ENCODE assay signal across 8 cellular contexts in genomic region chr3:11847035-11847394, GRCh38. TPM values are rescaled to one million over a fixed set of nuclear protein-coding genes. Genes with fewer than 3 reads are reported as not detected.
A peak's percentile ranks its signal among the peaks of the same experiment; 100 is the strongest.
DNase-seq lines count a peak whose midpoint lies in the region; ATAC-seq, FAIRE-seq and TF ChIP-seq lines count a peak whose summit lies in the region.

No MANE protein-coding gene starts in this region.

- ATAC-seq in left ventricle myocardium superior, result no peak
- ATAC-seq in GM12878, result no peak
- ATAC-seq in memory B cell (ENCODE audit: low read depth), result no peak

- 35% methylated on average over 18 of the region's 18 CpGs for WGBS in GM12878 (ENCODE audit: insufficient coverage, insufficient replicate concordance, low lambda C conversion rate, missing lambda C conversion rate)

- TF ChIP-seq POLR2A in GM12878 (IDR thresholded peaks at IDR 0.05; ENCODE audit: low read depth, low read length), result no peak
- TF ChIP-seq POLR2A in uterus (IDR thresholded peaks at IDR 0.05), result no peak

- in situ Hi-C loops in GM12878 (cut with MboI), result no loop called here

- FAIRE-seq in GM12878 (lab: Jason Lieb, UNC), result no peak

- H3K4me3 ChIP-seq in right atrium auricular region (peak overlapping the region; percentile 85 to 88), GM12878 (0 out of 2 replicates have a peak overlapping the region, but pooled peaks have one; percentile 4), uterus (peak overlapping the region; percentile 59 to 83)

- H3K36me3 Mint-ChIP-seq in memory B cell, result peaks cover 6% of the 10 kb centered on the region

- H3K4me2 ChIP-seq in GM12878 (ENCODE audit: control insufficient read depth, insufficient read depth), result peak overlapping the region; percentile 60; the same call in 1 of the 2 replicates

- no TSS peak for BruUV-seq in GM12878 (replicated peaks; lab: Mats Ljungman, UMichigan)

- TF ChIP-seq CTCF in right atrium auricular region (IDR thresholded peaks at IDR 0.05) (peak in 1 of 2 donors; percentile 22), GM12878 (IDR thresholded peaks at IDR 0.05 in 2 of 3, conservative IDR thresholded peaks at IDR 0.05 in 1 of 3; ENCODE audit: control insufficient read depth in 2 of 3, extremely low read depth in 1 of 3, insufficient read depth in 1 of 3, low read depth in 3 of 3, low read length in 3 of 3) (no peak), uterus (IDR thresholded peaks at IDR 0.05) (no peak)

- no peaks in the 10 kb centered on the region for H4K20me1 ChIP-seq in GM12878 (ENCODE audit: control insufficient read depth, insufficient read depth)

- H3K4me3 Mint-ChIP-seq in memory B cell, result peak overlapping the region; percentile 99

- peaks cover 25% of the 10 kb centered on the region for H3K4me1 Mint-ChIP-seq in memory B cell

- peaks cover 0 to 27% of the 10 kb centered on the region in 2 donors for H3K4me1 ChIP-seq in right atrium auricular region
- H3K4me1 ChIP-seq in GM12878 (ENCODE audit: control insufficient read depth, insufficient read depth, low read length), result no peaks in the 10 kb centered on the region
- no peaks in the 10 kb centered on the region for H3K4me1 ChIP-seq in uterus

- H3K27me3 ChIP-seq in right atrium auricular region, result no peaks in the 10 kb centered on the region
- no peaks in the 10 kb centered on the region for H3K27me3 ChIP-seq in GM12878 (replicated peaks in 1 of 2; ENCODE audit: control insufficient read depth in 2 of 2, insufficient read depth in 2 of 2, low read length in 1 of 2)
- no peaks in the 10 kb centered on the region for H3K27me3 ChIP-seq in uterus

- peaks cover 26% of the 10 kb centered on the region for H3K79me2 ChIP-seq in GM12878 (ENCODE audit: control insufficient read depth, insufficient read depth, low read length)

- RAD21 ChIA-PET in GM12878 (lab: Charles Lee; ENCODE audit: unreplicated experiment), result interaction anchor here (0.6 kb wide), 1 partner anchor 72 kb away, joined by 4 read pairs; no protein-coding TSS in a partner anchor

- no peaks in the 10 kb centered on the region for H3K27me3 Mint-ChIP-seq in memory B cell

- CTCF ChIA-PET in GM12878 (lab: Yijun Ruan, JAX), result interaction anchor here (0.7 to 3.9 kb wide), 4 partner anchors 11 to 957 kb away, joined by 3 to 20 read pairs (median 4); no protein-coding TSS in a partner anchor

- H2AFZ ChIP-seq in GM12878 (ENCODE audit: control insufficient read depth, low read depth, low read length), result peak overlapping the region; percentile 95

- intact Hi-C loops in left ventricle myocardium superior (cut with micrococcal nuclease) (no loop called here), GM12878 (cut with micrococcal nuclease; ENCODE audit: unreplicated experiment) (no loop called here), uterus (cut with DNase I; ENCODE audit: low total_unique reads) (no loop called here)

- POLR2A ChIA-PET in GM12878 (lab: Charles Lee), result interaction anchor here (0.6 kb wide), 1 partner anchor 24 kb away, joined by 3 read pairs; no protein-coding TSS in a partner anchor

- no peaks in the 10 kb centered on the region for H3K9me3 Mint-ChIP-seq in memory B cell

- SMC1A ChIA-PET in GM12878 (lab: Charles Lee; ENCODE audit: uncharacterized antibody, unreplicated experiment), result no interaction called here

- H3K9ac ChIP-seq in GM12878 (ENCODE audit: control insufficient read depth, insufficient read depth, low read length), result 0 out of 2 replicates have a peak overlapping the region, but pooled peaks have one; percentile 95

- no peak for TF ChIP-seq RAD21 in GM12878 (IDR thresholded peaks at IDR 0.05; ENCODE audit: insufficient read depth, low read depth, low read length)

- H3K9me3 ChIP-seq in right atrium auricular region, result no peaks in the 10 kb centered on the region
- no peaks in the 10 kb centered on the region for H3K9me3 ChIP-seq in GM12878 (replicated peaks; ENCODE audit: control insufficient read depth, insufficient read depth, low read length)
- H3K9me3 ChIP-seq in uterus, result no peaks in the 10 kb centered on the region

- TF ChIP-seq EP300 in GM12878 (IDR thresholded peaks at IDR 0.05; ENCODE audit: borderline replicate concordance in 1 of 2, control insufficient read depth in 1 of 2, low read depth in 2 of 2, low read length in 2 of 2), result no peak

- peaks cover 14% of the 10 kb centered on the region for H3K36me3 ChIP-seq in right atrium auricular region
- H3K36me3 ChIP-seq in GM12878 (ENCODE audit: control insufficient read depth in 2 of 2, insufficient read depth in 2 of 2, low read length in 1 of 2), result peaks cover 0 to 3% of the 10 kb centered on the region in 2 experiments; a peak in 2 of 4 replicates
- no peaks in the 10 kb centered on the region for H3K36me3 ChIP-seq in uterus

- DNase-seq in right atrium auricular region (ENCODE audit: low spot score) (no peak), left ventricle myocardium superior (no peak), GM12878 (ENCODE audit: low read depth, low spot score) (no peak), memory B cell (ENCODE audit: low spot score in 2 of 2) (no peak), uterus (no peak)
- DNase-seq in activated effector memory CD4-positive, alpha-beta T cell treated with anti-CD3 and anti-CD28 coated beads, Interleukin-2, amount 50 U/mL, for 16 hours, result no peak
- no peak for DNase-seq in stimulated activated CD4-positive, alpha-beta T cell treated with anti-CD3 and anti-CD28 coated beads, Interleukin-2, amount 100 ng/mL, for 48 hours
- DNase-seq in stimulated activated CD4-positive, alpha-beta T cell treated with anti-CD3 and anti-CD28 coated beads, Interleukin-12 subunit alpha, Interleukin-12 subunit beta, amount 100 ng/mL, for 4 hours, result no peak

- H3K27ac Mint-ChIP-seq in memory B cell, result peak overlapping the region; percentile 96

- H3K27ac ChIP-seq in right atrium auricular region (peak overlapping the region; percentile 82 to 89), GM12878 (ENCODE audit: control insufficient read depth, insufficient read depth) (no peak overlapping the region), uterus (peak overlapping the region; percentile 84 to 88)

TF ChIP-seq in GM12878, 131 proteins besides CTCF, POLR2A, EP300 and RAD21 (continues in another document):
- TF ChIP-seq ZBED1 (IDR thresholded peaks at IDR 0.05; ENCODE audit: borderline replicate concordance) (no peak), JUND (IDR thresholded peaks at IDR 0.05; ENCODE audit: low read depth, low read length) (no peak), RELB (IDR thresholded peaks at IDR 0.05; ENCODE audit: low read depth) (no peak), MYB (IDR thresholded peaks at IDR 0.05; ENCODE audit: borderline replicate concordance, low read depth, low read length) (no peak), BCLAF1 (IDR thresholded peaks at IDR 0.05) (no peak), SUZ12 (IDR thresholded peaks at IDR 0.05; ENCODE audit: unreplicated experiment) (no peak)

RNA-seq across cellular contexts. Expression of gene TAMM41, which starts 0.3 kb away (rescaled TPM):
- 1 to 10 TPM; 5.0 to 6.8 TPM for total RNA-seq in right atrium auricular region
- 8.1 TPM for total RNA-seq in left ventricle myocardium superior
- total RNA-seq in GM12878 (2013; cell fraction: nucleolus; rRNA removed), result 113 and 119 TPM in 2 replicates
- 9.3 and 10.4 TPM in 2 replicates for total RNA-seq in GM12878 (2014; rRNA removed)
- total RNA-seq in GM12878 (2014; rRNA removed; fragmentation: Illumina TruSeq; extraction: Trizol), result 14.3 and 14.5 TPM in 2 replicates
- total RNA-seq in GM12878 (2021), result 16.4 and 20.4 TPM in 2 replicates
- polyA plus RNA-seq in GM12878 (2011; ENCODE audit: low read depth), result 13.1 TPM
- polyA plus RNA-seq in GM12878 (2011; rRNA removed), result 16.1 and 20.1 TPM in 2 replicates
- 17.3 and 21.3 TPM in 2 replicates for polyA plus RNA-seq in GM12878 (2011; cell fraction: cytosol; rRNA removed)
- polyA plus RNA-seq in GM12878 (2011; cell fraction: nucleus; rRNA removed), result 38.2 and 41.1 TPM in 2 replicates
- polyA plus RNA-seq in GM12878 (2012), result 14.5 and 19.5 TPM in 2 replicates
- polyA plus RNA-seq in GM12878 (2014; fragmentation: Illumina TruSeq; extraction: Trizol), result 15.4 and 19.7 TPM in 2 replicates
- polyA plus RNA-seq in GM12878 (2014; fragmentation: Nextera tagmentation; extraction: Ambion mirVana), result 10 to 100 TPM; 32.2 to 36.6 TPM
- polyA plus RNA-seq in GM12878 (2014; rRNA removed), result 16.0 and 16.8 TPM in 2 replicates
- polyA plus RNA-seq in GM12878 (2016; fragmentation: Nextera tagmentation; extraction: Ambion mirVana), result 10 to 100 TPM; 30.6 to 31.4 TPM
- 21.7 and 30.2 TPM in 2 replicates for polyA minus RNA-seq in GM12878 (2011; rRNA and poly(A)+ RNA removed)
- polyA minus RNA-seq in GM12878 (2011; cell fraction: cytosol; rRNA and poly(A)+ RNA removed), result 10.6 and 14.0 TPM in 2 replicates
- polyA minus RNA-seq in GM12878 (2011; cell fraction: nucleus; rRNA and poly(A)+ RNA removed), result 37.6 and 56.4 TPM in 2 replicates
- total RNA-seq in uterus, result 10 to 100 TPM in 3 of 4 donors, 1 to 10 TPM in 1; 4.9 to 34.6 (median 25.6) TPM

Comparison
In these comparisons a context has a peak if more than half of its experiments do, and no peak if none do; other contexts are left out.
1. H3K4me3 ChIP-seq: peak in every context shown above with its lines; median percentile 86 in right atrium auricular region; 71 in uterus; 4 in GM12878.